ENCODE assay signal across 2 cellular contexts in the genomic region with DNA sequence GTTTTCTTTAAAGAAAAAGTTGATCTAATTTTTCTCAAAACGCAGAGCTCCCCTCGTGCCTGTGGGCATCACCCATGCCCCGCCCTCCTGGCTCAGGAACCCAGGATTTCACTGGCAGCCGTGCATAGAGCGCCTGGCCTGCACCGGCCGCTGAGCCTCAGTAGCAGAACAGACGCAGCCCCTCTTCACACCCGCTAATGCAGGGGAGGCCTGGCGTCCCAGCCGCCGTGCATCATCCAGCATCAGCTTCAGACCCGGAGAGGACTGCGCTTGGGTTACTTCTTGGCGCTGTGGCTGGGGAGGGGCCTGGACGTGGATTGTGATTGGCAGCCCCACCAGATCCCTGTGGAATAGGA.
A peak's percentile ranks its signal among the peaks of the same experiment; 100 is the strongest.
TF ChIP-seq lines count a peak whose summit lies in the region.

No MANE protein-coding gene starts in this region.

TF ChIP-seq in HepG2, 621 proteins besides CTCF, POLR2A, EP300 and RAD21:
- TF ChIP-seq SOX6 (IDR thresholded peaks at IDR 0.05) (no peak), SOX6 (CRISPR knock-in tag; IDR thresholded peaks at IDR 0.05) (no peak), AGO2 (optimal IDR thresholded peaks at IDR 0.05; ENCODE audit: low read depth, low read length) (peak; percentile 82), RBFOX2 (IDR thresholded peaks at IDR 0.05; ENCODE audit: low read depth, low read length) (0 out of 2 replicates have a peak, but pooled peaks have one; percentile 22), ZC3H13 (CRISPR knock-in tag; IDR thresholded peaks at IDR 0.05) (peak; percentile 1; the same call in 1 of the 2 replicates)

TF ChIP-seq in K562, 482 proteins besides CTCF, POLR2A, EP300 and RAD21:
- no peak for TF ChIP-seq BRCA1 (IDR thresholded peaks at IDR 0.05)
- TF ChIP-seq BRCA1 (CRISPR knock-in tag; IDR thresholded peaks at IDR 0.05) = 0 out of 2 replicates have a peak, but pooled peaks have one; percentile 23
- TF ChIP-seq POLR2G (IDR thresholded peaks at IDR 0.05; ENCODE audit: low read depth, low read length) = peak; percentile 36; the same call in 1 of the 2 replicates
- peak; percentile 38 for TF ChIP-seq CHD1 (IDR thresholded peaks at IDR 0.05; ENCODE audit: low read length)
- TF ChIP-seq, protein P1, sequence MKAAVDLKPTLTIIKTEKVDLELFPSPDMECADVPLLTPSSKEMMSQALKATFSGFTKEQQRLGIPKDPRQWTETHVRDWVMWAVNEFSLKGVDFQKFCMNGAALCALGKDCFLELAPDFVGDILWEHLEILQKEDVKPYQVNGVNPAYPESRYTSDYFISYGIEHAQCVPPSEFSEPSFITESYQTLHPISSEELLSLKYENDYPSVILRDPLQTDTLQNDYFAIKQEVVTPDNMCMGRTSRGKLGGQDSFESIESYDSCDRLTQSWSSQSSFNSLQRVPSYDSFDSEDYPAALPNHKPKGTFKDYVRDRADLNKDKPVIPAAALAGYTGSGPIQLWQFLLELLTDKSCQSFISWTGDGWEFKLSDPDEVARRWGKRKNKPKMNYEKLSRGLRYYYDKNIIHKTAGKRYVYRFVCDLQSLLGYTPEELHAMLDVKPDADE (conservative IDR thresholded peaks at IDR 0.05; ENCODE audit: control insufficient read depth, low read depth, low read length) = 0 out of 2 replicates have a peak, but pooled peaks have one; percentile 30
- 0 out of 2 replicates have a peak, but pooled peaks have one; percentile 30 for TF ChIP-seq ZNF717 (CRISPR knock-in tag; IDR thresholded peaks at IDR 0.05)
- TF ChIP-seq, protein P2, sequence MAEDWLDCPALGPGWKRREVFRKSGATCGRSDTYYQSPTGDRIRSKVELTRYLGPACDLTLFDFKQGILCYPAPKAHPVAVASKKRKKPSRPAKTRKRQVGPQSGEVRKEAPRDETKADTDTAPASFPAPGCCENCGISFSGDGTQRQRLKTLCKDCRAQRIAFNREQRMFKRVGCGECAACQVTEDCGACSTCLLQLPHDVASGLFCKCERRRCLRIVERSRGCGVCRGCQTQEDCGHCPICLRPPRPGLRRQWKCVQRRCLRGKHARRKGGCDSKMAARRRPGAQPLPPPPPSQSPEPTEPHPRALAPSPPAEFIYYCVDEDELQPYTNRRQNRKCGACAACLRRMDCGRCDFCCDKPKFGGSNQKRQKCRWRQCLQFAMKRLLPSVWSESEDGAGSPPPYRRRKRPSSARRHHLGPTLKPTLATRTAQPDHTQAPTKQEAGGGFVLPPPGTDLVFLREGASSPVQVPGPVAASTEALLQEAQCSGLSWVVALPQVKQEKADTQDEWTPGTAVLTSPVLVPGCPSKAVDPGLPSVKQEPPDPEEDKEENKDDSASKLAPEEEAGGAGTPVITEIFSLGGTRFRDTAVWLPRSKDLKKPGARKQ (CRISPR knock-in tag; IDR thresholded peaks at IDR 0.05) = 0 out of 2 replicates have a peak, but pooled peaks have one; percentile 50
- TF ChIP-seq, protein P3, sequence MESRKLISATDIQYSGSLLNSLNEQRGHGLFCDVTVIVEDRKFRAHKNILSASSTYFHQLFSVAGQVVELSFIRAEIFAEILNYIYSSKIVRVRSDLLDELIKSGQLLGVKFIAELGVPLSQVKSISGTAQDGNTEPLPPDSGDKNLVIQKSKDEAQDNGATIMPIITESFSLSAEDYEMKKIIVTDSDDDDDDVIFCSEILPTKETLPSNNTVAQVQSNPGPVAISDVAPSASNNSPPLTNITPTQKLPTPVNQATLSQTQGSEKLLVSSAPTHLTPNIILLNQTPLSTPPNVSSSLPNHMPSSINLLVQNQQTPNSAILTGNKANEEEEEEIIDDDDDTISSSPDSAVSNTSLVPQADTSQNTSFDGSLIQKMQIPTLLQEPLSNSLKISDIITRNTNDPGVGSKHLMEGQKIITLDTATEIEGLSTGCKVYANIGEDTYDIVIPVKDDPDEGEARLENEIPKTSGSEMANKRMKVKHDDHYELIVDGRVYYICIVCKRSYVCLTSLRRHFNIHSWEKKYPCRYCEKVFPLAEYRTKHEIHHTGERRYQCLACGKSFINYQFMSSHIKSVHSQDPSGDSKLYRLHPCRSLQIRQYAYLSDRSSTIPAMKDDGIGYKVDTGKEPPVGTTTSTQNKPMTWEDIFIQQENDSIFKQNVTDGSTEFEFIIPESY (CRISPR knock-in tag; IDR thresholded peaks at IDR 0.05) = peak; percentile 97
- no peak for TF ChIP-seq CAMTA2 (CRISPR knock-in tag; conservative IDR thresholded peaks at IDR 0.05)
- TF ChIP-seq, protein P4, sequence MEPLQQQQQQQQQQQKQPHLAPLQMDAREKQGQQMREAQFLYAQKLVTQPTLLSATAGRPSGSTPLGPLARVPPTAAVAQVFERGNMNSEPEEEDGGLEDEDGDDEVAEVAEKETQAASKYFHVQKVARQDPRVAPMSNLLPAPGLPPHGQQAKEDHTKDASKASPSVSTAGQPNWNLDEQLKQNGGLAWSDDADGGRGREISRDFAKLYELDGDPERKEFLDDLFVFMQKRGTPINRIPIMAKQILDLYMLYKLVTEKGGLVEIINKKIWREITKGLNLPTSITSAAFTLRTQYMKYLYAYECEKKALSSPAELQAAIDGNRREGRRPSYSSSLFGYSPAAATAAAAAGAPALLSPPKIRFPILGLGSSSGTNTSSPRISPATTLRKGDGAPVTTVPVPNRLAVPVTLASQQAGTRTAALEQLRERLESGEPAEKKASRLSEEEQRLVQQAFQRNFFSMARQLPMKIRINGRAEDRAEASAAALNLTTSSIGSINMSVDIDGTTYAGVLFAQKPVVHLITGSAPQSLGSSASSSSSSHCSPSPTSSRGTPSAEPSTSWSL (CRISPR knock-in tag; IDR thresholded peaks at IDR 0.05; ENCODE audit: borderline replicate concordance) = no peak
